29 cellular contexts compared by ENCODE assay signal in the genomic region with DNA sequence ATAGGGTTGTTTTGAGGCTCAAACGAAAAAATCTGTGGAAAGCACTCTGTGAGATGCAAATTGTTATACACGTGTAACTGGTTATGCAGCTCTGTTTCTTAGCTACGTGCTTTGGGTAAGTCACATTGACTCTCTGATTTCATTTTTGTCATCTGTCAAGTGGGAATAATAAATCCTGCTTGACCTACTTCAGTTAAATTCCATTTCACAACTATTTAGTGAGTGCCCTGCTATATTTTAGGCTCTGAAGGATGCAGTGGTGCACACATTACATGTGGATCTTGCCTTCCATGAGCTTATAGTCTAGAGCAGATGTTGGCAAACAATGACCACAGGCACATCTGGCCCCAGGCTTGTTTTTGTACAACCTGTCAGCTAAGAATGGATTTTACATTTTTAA.
"Had no signal": no experiment of that assay in that cellular context is flagged by ENCODE, and none has a peak within 500 bp of the region (broad histone marks: within the 10 kb centered on the region; RNA-seq: fewer than 3 reads in every experiment).

No MANE protein-coding gene starts in this region.

- H3K27me3 ChIP-seq: pancreas, right atrium auricular region, right lobe of liver, tibial nerve, upper lobe of left lung, vagina had no signal

- H3K4me1 Mint-ChIP-seq: stimulated activated memory B cell treated with anti-CD40 and anti-IgM and Interleukin-4, amounts not matched to agents 10 μg/mL and 1 μg/mL and 100 μg/mL, for 72 hours had no signal

- H3K4me1 ChIP-seq: lower lobe of right lung, pancreas, prostate gland, right atrium auricular region, right lobe of liver, tibial nerve, upper lobe of left lung, vagina had no signal

- H3K9me3 Mint-ChIP-seq: nephron; stimulated activated memory B cell treated with anti-CD40 and anti-IgM and Interleukin-4, amounts not matched to agents 10 μg/mL and 1 μg/mL and 100 μg/mL, for 72 hours had no signal

- H3K4me3 Mint-ChIP-seq: naive thymus-derived CD8-positive, alpha-beta T cell; nephron; neural crest cell; stimulated activated memory B cell treated with anti-CD40 and anti-IgM and Interleukin-4, amounts not matched to agents 10 μg/mL and 1 μg/mL and 100 μg/mL, for 72 hours; stimulated activated naive CD8-positive, alpha-beta T cell treated with anti-CD3 and anti-CD28 coated beads, Interleukin-15, amount 100 ng/mL, for 72 hours had no signal

- FAIRE-seq: keratinocyte, pancreas had no signal

- H3K9me3 ChIP-seq: lower lobe of right lung, pancreas, prostate gland, right atrium auricular region, right lobe of liver, tibial nerve, upper lobe of left lung, vagina had no signal

- H3K27me3 Mint-ChIP-seq: stimulated activated naive CD8-positive, alpha-beta T cell treated with anti-CD3 and anti-CD28 coated beads, Interleukin-15, amount 100 ng/mL, for 72 hours had no signal

- DNase-seq: hippocampal formation; kidney glomerular epithelial cell; left cardiac atrium; left ventricle myocardium superior; lower lobe of right lung; mammary epithelial cell; mesenchymal stem cell; naive thymus-derived CD8-positive, alpha-beta T cell; nucleus accumbens; pancreas; posterior cingulate gyrus; right lobe of liver; stimulated activated CD4-positive, alpha-beta T cell treated with anti-CD3 and anti-CD28 coated beads, Interleukin-1b, Interleukin-23, amount 100 ng/mL, for 48 hours; stimulated activated CD4-positive, alpha-beta T cell treated with anti-CD3 and anti-CD28 coated beads, Interleukin-2, amount 100 ng/mL, for 48 hours; stimulated activated CD4-positive, alpha-beta T cell treated with anti-CD3 and anti-CD28 coated beads, Interleukin-4, amount 100 ng/mL, for 4 hours; stimulated activated CD8-positive, alpha-beta memory T cell treated with anti-CD3 and anti-CD28 coated beads, Interleukin-4, amount 100 ng/mL, for 48 hours; stimulated activated naive CD4-positive, alpha-beta T cell treated with Interleukin-2 at 50 U/mL for 16 hours; stimulated activated naive CD8-positive, alpha-beta T cell treated with anti-CD3 and anti-CD28 coated beads, Interleukin-15, amount 100 ng/mL, for 72 hours; substantia nigra; upper lobe of left lung had no signal

- H3K4me2 ChIP-seq: smooth muscle cell had no signal

- H3K27ac Mint-ChIP-seq: naive thymus-derived CD8-positive, alpha-beta T cell; nephron; stimulated activated memory B cell treated with anti-CD40 and anti-IgM and Interleukin-4, amounts not matched to agents 10 μg/mL and 1 μg/mL and 100 μg/mL, for 72 hours; stimulated activated naive CD8-positive, alpha-beta T cell treated with anti-CD3 and anti-CD28 coated beads, Interleukin-15, amount 100 ng/mL, for 72 hours had no signal

- H3K4me3 ChIP-seq: lower lobe of right lung, pancreas, prostate gland, right atrium auricular region, right lobe of liver, smooth muscle cell, tibial nerve, upper lobe of left lung, vagina had no signal

- H3K36me3 ChIP-seq: lower lobe of right lung, pancreas, prostate gland, right atrium auricular region, right lobe of liver, tibial nerve, upper lobe of left lung, vagina had no signal

- H3K27ac ChIP-seq: lower lobe of right lung, pancreas, prostate gland, right atrium auricular region, right lobe of liver, tibial nerve, upper lobe of left lung, vagina had no signal
